8 cellular contexts compared by ENCODE assay signal in genomic region chrX:69165116-69165651, GRCh38. TPM values are rescaled to one million over a fixed set of nuclear protein-coding genes. Genes with fewer than 3 reads are reported as not detected.
DNase-seq lines count a peak whose midpoint lies in the region; ATAC-seq lines count a peak whose summit lies in the region.

A gene with protein sequence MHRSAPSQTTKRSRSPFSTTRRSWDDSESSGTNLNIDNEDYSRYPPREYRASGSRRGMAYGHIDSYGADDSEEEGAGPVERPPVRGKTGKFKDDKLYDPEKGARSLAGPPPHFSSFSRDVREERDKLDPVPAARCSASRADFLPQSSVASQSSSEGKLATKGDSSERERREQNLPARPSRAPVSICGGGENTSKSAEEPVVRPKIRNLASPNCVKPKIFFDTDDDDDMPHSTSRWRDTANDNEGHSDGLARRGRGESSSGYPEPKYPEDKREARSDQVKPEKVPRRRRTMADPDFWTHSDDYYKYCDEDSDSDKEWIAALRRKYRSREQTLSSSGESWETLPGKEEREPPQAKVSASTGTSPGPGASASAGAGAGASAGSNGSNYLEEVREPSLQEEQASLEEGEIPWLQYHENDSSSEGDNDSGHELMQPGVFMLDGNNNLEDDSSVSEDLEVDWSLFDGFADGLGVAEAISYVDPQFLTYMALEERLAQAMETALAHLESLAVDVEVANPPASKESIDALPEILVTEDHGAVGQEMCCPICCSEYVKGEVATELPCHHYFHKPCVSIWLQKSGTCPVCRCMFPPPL (minus strand): TSS chrX:69165453. CDS start chrX:69163073, 2,380 bp downstream.

- peaks cover 11% of the 10 kb centered on the region for H3K4me1 ChIP-seq in Karpas-422 (ENCODE audit: low read length)
- peaks cover 9% of the 10 kb centered on the region for H3K4me1 ChIP-seq in neuron (ENCODE audit: insufficient read depth, low read length)

- H3K9me3 ChIP-seq in Karpas-422 (ENCODE audit: low read length) (no peaks in the 10 kb centered on the region), neuron (ENCODE audit: low read length) (peaks cover 4% of the 10 kb centered on the region)

- no peaks in the 10 kb centered on the region for H3K9me2 ChIP-seq in Karpas-422 (replicated peaks; ENCODE audit: insufficient read depth, low read length)

- H3K4me3 ChIP-seq in Karpas-422 (ENCODE audit: low read length) (peak within 1 kb of the TSS; percentile 79), neuron (ENCODE audit: low read length) (peak within 1 kb of the TSS; percentile 70)

- peak within 1 kb of the TSS; percentile 61 for H2AFZ ChIP-seq in Karpas-422 (ENCODE audit: low read length)
- peak within 1 kb of the TSS; percentile 41 for H2AFZ ChIP-seq in neuron (ENCODE audit: low read depth, low read length)

- H4K20me1 ChIP-seq in Karpas-422 (ENCODE audit: insufficient read depth, low read depth, low read length) = no peaks in the 10 kb centered on the region

- H3K27me3 ChIP-seq in Karpas-422 (ENCODE audit: low read length) (no peaks in the 10 kb centered on the region), neuron (ENCODE audit: insufficient read depth, low read length) (peaks cover 2% of the 10 kb centered on the region)

- H3K36me3 ChIP-seq in Karpas-422 (ENCODE audit: insufficient read depth, low read length) (no peaks in the 10 kb centered on the region), neuron (ENCODE audit: insufficient read depth, low read length) (peaks cover 22% of the 10 kb centered on the region)

- 0 out of 2 replicates have a peak, but pooled peaks cover 5% of the 10 kb centered on the region for H3K79me2 ChIP-seq in Karpas-422 (ENCODE audit: low read length)

- peak within 1 kb of the TSS; percentile 82 for H3K9ac ChIP-seq in Karpas-422 (ENCODE audit: low read length)

- peak; percentile 90 for ATAC-seq in GM21717 (IDR thresholded peaks at IDR 0.05; ENCODE audit: unreplicated experiment)

- H3K4me2 ChIP-seq in Karpas-422 (ENCODE audit: low read depth, low read length, poor library complexity, severe bottlenecking) = peak within 1 kb of the TSS; percentile 81

- DNase-seq in DMS53 treated with DMSO at 0.1 percent for 48 hours (lab: John Stamatoyannopoulos, UW; ENCODE audit: unreplicated experiment) (peak; percentile 62), Karpas-422 (peak; percentile 85), SIG-M5 treated with dmso at 0.1 percent for 504 hours (lab: John Stamatoyannopoulos, UW; ENCODE audit: unreplicated experiment) (peak; percentile 51), foreskin melanocyte (peak; percentile 45), stromal cell of bone marrow (ENCODE audit: low read depth) (peak; percentile 61)
- DNase-seq in activated naive CD4-positive, alpha-beta T cell treated with Interleukin-2 at 50 U/mL for 16 hours = peak; percentile 74

- no peak within 1 kb of the TSS; the same call in 1 of the 2 replicates for H3K27ac ChIP-seq in Karpas-422 (ENCODE audit: low read length)

RNA-seq across cellular contexts. Expression of the gene that starts here (rescaled TPM):
- 15.7 and 21.5 TPM in 2 replicates for total RNA-seq in Karpas-422 (2014; rRNA removed; shearing (Covaris generic); ENCODE audit: low replicate concordance)
